In the genomic region with DNA sequence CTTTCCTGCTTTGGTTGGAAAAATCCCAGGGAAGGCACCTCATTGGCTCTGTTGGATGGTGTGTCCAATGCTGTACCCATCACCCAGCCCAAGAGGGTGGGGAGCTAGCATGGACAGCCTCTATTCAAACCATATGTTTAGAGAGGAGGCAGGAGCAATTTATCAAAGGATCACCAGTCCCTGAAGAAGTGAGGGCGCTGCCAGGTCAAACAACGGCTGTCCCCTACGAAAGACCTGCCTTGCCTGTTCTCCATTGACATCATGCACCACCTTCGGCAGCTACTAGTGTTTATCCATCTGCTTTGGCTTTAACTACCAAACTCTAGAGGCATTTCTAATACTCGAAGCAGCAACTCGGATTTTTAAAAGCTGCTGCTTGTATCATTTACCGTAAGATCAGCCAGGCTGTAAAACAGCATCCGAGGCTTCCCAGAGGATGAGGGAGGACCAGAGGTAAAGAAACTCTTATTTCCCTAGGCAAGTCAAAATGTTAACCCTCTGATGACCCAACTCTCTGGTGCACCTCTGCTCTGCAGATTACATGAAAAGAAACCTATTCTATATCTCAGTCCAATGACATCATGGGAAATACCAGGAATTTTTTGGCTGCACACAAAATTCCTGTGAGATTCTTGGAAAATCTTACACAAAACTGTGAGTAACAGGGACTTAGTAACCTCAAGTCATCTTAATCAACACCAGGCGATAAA, we compare ENCODE assay signal across 12 cellular contexts.
DNase-seq lines count a peak whose midpoint lies in the region; ATAC-seq and TF ChIP-seq lines count a peak whose summit lies in the region.
"Had no signal": no experiment of that assay in that cellular context is flagged by ENCODE, and none has a peak within 500 bp of the region (broad histone marks: within the 10 kb centered on the region; RNA-seq: fewer than 3 reads in every experiment).

No MANE protein-coding gene starts in this region.

- no peaks in the 10 kb centered on the region for H3K36me3 Mint-ChIP-seq in Calu3 (ENCODE audit: insufficient read depth, unreplicated experiment)
- H3K36me3 Mint-ChIP-seq: CD14-positive monocyte had no signal

- ATAC-seq in HG03108 (IDR thresholded peaks at IDR 0.05; ENCODE audit: unreplicated experiment): no peak
- ATAC-seq: activated T-helper 17 cell treated with anti-CD3 and anti-CD28 coated beads, Interleukin-2, amount 50 U/mL, for 72 hours had no signal

- H3K27ac ChIP-seq in mesenchymal stem cell (ENCODE audit: low read length, poor library complexity, severe bottlenecking): peak overlapping the region; percentile 28

- peak overlapping the region; percentile 58 for H3K9ac ChIP-seq in mesenchymal stem cell (ENCODE audit: low read length)

- no peak overlapping the region for H2BK5ac ChIP-seq in mesenchymal stem cell (ENCODE audit: low read depth, low read length, poor library complexity, severe bottlenecking)

- H4K91ac ChIP-seq in mesenchymal stem cell (ENCODE audit: low read length): no peak overlapping the region

- DNase-seq in AG09319 (ENCODE audit: extremely low read depth, low read depth) (peak; percentile 41), NCI-H460 (ENCODE audit: extremely low read depth, low read depth) (peak; percentile 83), choroid plexus epithelial cell (ENCODE audit: low read depth) (peak; percentile 77), mesenchymal stem cell (peak; percentile 74), GDM1 (lab: John Stamatoyannopoulos, UW) (no peak), Calu3 (no peak), G401 (ENCODE audit: low spot score) (no peak)
- DNase-seq: heart left ventricle, NCI-H446 had no signal

- intact Hi-C loops in Calu3 (cut with micrococcal nuclease; ENCODE audit: unreplicated experiment): no loop called here

- no peaks in the 10 kb centered on the region for H3K4me1 Mint-ChIP-seq in Calu3 (ENCODE audit: low read depth, unreplicated experiment)
- H3K4me1 Mint-ChIP-seq: activated T-helper 17 cell treated with anti-CD3 and anti-CD28 coated beads, Interleukin-2, amount 50 U/mL, for 72 hours; CD14-positive monocyte had no signal

- BruUV-seq in Calu3 (replicated peaks; lab: Mats Ljungman, UMichigan): no TSS peak

- H3K4me2 ChIP-seq in mesenchymal stem cell (ENCODE audit: low read length, poor library complexity, severe bottlenecking): peak overlapping the region; percentile 1

- H3K36me3 ChIP-seq in mesenchymal stem cell (ENCODE audit: control insufficient read depth in 1 of 2, insufficient read depth in 2 of 2, low read depth in 1 of 2, low read length in 2 of 2): no peaks in the 10 kb centered on the region
- H3K36me3 ChIP-seq: heart left ventricle had no signal

- H3K27ac Mint-ChIP-seq in Calu3 (ENCODE audit: unreplicated experiment): no peak overlapping the region
- H3K27ac Mint-ChIP-seq: activated T-helper 17 cell treated with anti-CD3 and anti-CD28 coated beads, Interleukin-2, amount 50 U/mL, for 72 hours; CD14-positive monocyte had no signal

- no peaks in the 10 kb centered on the region for H3K27me3 ChIP-seq in mesenchymal stem cell (ENCODE audit: control insufficient read depth in 1 of 2, insufficient read depth in 1 of 2, low read length in 2 of 2)

- no peak overlapping the region for H2BK120ac ChIP-seq in mesenchymal stem cell (ENCODE audit: low read depth, low read length)

- H2AK5ac ChIP-seq in mesenchymal stem cell (ENCODE audit: low read length, severe bottlenecking): no peak overlapping the region

- H3K4me3 ChIP-seq in choroid plexus epithelial cell (ENCODE audit: low read depth, low read length): no peak overlapping the region
- peak overlapping the region in 1 of 2 experiments; percentile 20 for H3K4me3 ChIP-seq in mesenchymal stem cell (ENCODE audit: insufficient read depth in 1 of 2, low read depth in 1 of 2, low read length in 2 of 2)
- H3K4me3 ChIP-seq: heart left ventricle had no signal

- no peaks in the 10 kb centered on the region for H3K27me3 Mint-ChIP-seq in Calu3 (ENCODE audit: unreplicated experiment)
- H3K27me3 Mint-ChIP-seq: activated T-helper 17 cell treated with anti-CD3 and anti-CD28 coated beads, Interleukin-2, amount 50 U/mL, for 72 hours had no signal

- peak overlapping the region in 1 of 2 experiments; percentile 45 for H2BK12ac ChIP-seq in mesenchymal stem cell (ENCODE audit: low read length in 2 of 2)

- peaks cover 6% of the 10 kb centered on the region for H3K4me1 ChIP-seq in mesenchymal stem cell (ENCODE audit: control insufficient read depth, insufficient read depth, low read depth, low read length)

- no peak for TF ChIP-seq CTCF in AG09319 (IDR thresholded peaks at IDR 0.05; ENCODE audit: low read depth, low read length)
- peak; percentile 3 for TF ChIP-seq CTCF in choroid plexus epithelial cell (conservative IDR thresholded peaks at IDR 0.05; ENCODE audit: low read depth, low read length)
- no peak for TF ChIP-seq CTCF in Calu3 (IDR thresholded peaks at IDR 0.05; ENCODE audit: unreplicated experiment)

- no peak overlapping the region for H3K23ac ChIP-seq in mesenchymal stem cell (ENCODE audit: low read length in 2 of 2)

- no peak overlapping the region for H4K8ac ChIP-seq in mesenchymal stem cell (ENCODE audit: low read length)

- peak overlapping the region; percentile 8 to 28 for H3K18ac ChIP-seq in mesenchymal stem cell (ENCODE audit: low read depth in 1 of 2, low read length in 2 of 2)

- H3K4ac ChIP-seq in mesenchymal stem cell (ENCODE audit: low read depth in 1 of 2, low read length in 2 of 2): no peak overlapping the region

- H3K4me3 Mint-ChIP-seq in Calu3 (ENCODE audit: low read depth, unreplicated experiment): no peak overlapping the region
- H3K4me3 Mint-ChIP-seq: activated T-helper 17 cell treated with anti-CD3 and anti-CD28 coated beads, Interleukin-2, amount 50 U/mL, for 72 hours; CD14-positive monocyte had no signal

- in situ Hi-C loops in G401 (cut with HindIII; ENCODE audit: low sequenced_read_pairs): no loop called here

- CTCF ChIA-PET in Calu3 (lab: Charles Lee): no interaction called here

- no peak overlapping the region for H2BK15ac ChIP-seq in mesenchymal stem cell (ENCODE audit: low read depth, poor library complexity, severe bottlenecking)

- WGBS in mesenchymal stem cell: 39% methylated on average over 8 of the region's 9 CpGs

- H3K9me3 ChIP-seq in mesenchymal stem cell (ENCODE audit: control insufficient read depth, low read length): no peaks in the 10 kb centered on the region

- no peak overlapping the region for H2AFZ ChIP-seq in mesenchymal stem cell (ENCODE audit: low read depth, low read length)

- H3K9me3 Mint-ChIP-seq in Calu3 (ENCODE audit: low read depth, unreplicated experiment): peaks cover 9% of the 10 kb centered on the region
- H3K9me3 Mint-ChIP-seq: activated T-helper 17 cell treated with anti-CD3 and anti-CD28 coated beads, Interleukin-2, amount 50 U/mL, for 72 hours had no signal

- no peaks in the 10 kb centered on the region for H3K79me1 ChIP-seq in mesenchymal stem cell (replicated peaks; ENCODE audit: low read length, poor library complexity, severe bottlenecking)

- no peak overlapping the region for H3K14ac ChIP-seq in mesenchymal stem cell (ENCODE audit: low read length in 2 of 2)

Comparison
In these comparisons a context has a peak if more than half of its experiments do, and no peak if none do; other contexts are left out.
1. DNase-seq: peak in AG09319 (single experiment), NCI-H460 (single experiment), choroid plexus epithelial cell (single experiment) and mesenchymal stem cell (single experiment); none in GDM1 (single experiment), Calu3 (single experiment) and G401 (single experiment).